Comparison of ENCODE assay signal across 15 cellular contexts in genomic region chr1:213737398-213738040, GRCh38.
DNase-seq lines count a peak whose midpoint lies in the region; ATAC-seq and TF ChIP-seq lines count a peak whose summit lies in the region.
"Had no signal": no experiment of that assay in that cellular context is flagged by ENCODE, and none has a peak within 500 bp of the region (broad histone marks: within the 10 kb centered on the region; RNA-seq: fewer than 3 reads in every experiment).

No MANE protein-coding gene starts in this region.

- peak; percentile 8 for DNase-seq in NCI-H510A treated with DMSO at 0.1 percent for 48 hours (lab: John Stamatoyannopoulos, UW)
- DNase-seq in NCI-H510A (lab: John Stamatoyannopoulos, UW), result no peak
- DNase-seq in left lobe of liver (ENCODE audit: low spot score), result peak; percentile 67
- peak; percentile 37 for DNase-seq in mesendoderm
- no peak for DNase-seq in Peyer's patch
- no peak for DNase-seq in right cardiac atrium
- DNase-seq: 8988T; CD4-positive, alpha-beta memory T cell; DMS153; DMS79; GDM1; HCEC 1CT had no signal

- ATAC-seq in left lobe of liver, result peak; percentile 87
- ATAC-seq in GM21619 (IDR thresholded peaks at IDR 0.05; ENCODE audit: unreplicated experiment), result no peak
- ATAC-seq in right cardiac atrium, result no peak
- ATAC-seq: GM23338 had no signal

- no peak overlapping the region for H3K56ac ChIP-seq in mesendoderm (ENCODE audit: low read length)

- H3K79me2 ChIP-seq in mesendoderm (ENCODE audit: control insufficient read depth, insufficient read depth, low read length), result no peaks in the 10 kb centered on the region

- no peak for TF ChIP-seq POLR2A in Peyer's patch (IDR thresholded peaks at IDR 0.05)

- no peak overlapping the region for H2AK5ac ChIP-seq in mesendoderm (ENCODE audit: low read length)

- H3K27ac ChIP-seq in mesendoderm (ENCODE audit: low read depth, low read length) (no peak overlapping the region), Peyer's patch (no peak overlapping the region), right cardiac atrium (ENCODE audit: low read length) (no peak overlapping the region)
- H3K27ac ChIP-seq: BLaER1 had no signal

- TF ChIP-seq CTCF in Peyer's patch (IDR thresholded peaks at IDR 0.05), result no peak

- no peaks in the 10 kb centered on the region for H3K4me1 ChIP-seq in mesendoderm (ENCODE audit: control insufficient read depth, low read depth, low read length)
- no peaks in the 10 kb centered on the region for H3K4me1 ChIP-seq in Peyer's patch
- no peaks in the 10 kb centered on the region for H3K4me1 ChIP-seq in right cardiac atrium (ENCODE audit: control insufficient read depth, insufficient read depth, low read length)
- H3K4me1 ChIP-seq: BLaER1 had no signal

- H3K9ac ChIP-seq in mesendoderm (ENCODE audit: low read length), result no peak overlapping the region
- H3K9ac ChIP-seq: BLaER1 had no signal

- no CpG with 5 or more reads among the region's 2 CpGs for WGBS in mesendoderm (ENCODE audit: extremely low coverage, insufficient coverage, low lambda C conversion rate)
- 66% methylated on average over 2 of the region's 2 CpGs for whole genome bisulfite sequencing in right cardiac atrium

- H3K79me1 ChIP-seq in mesendoderm (ENCODE audit: low read length), result no peaks in the 10 kb centered on the region

- H3K4me3 ChIP-seq in mesendoderm (ENCODE audit: low read length), result no peak overlapping the region
- no peak overlapping the region for H3K4me3 ChIP-seq in Peyer's patch
- H3K4me3 ChIP-seq in right cardiac atrium (ENCODE audit: low read length), result no peak overlapping the region
- H3K4me3 ChIP-seq: BLaER1, GM23338 had no signal

- H3K18ac ChIP-seq in mesendoderm (ENCODE audit: low read length), result no peak overlapping the region

- H3K27me3 ChIP-seq in mesendoderm (ENCODE audit: insufficient read depth, low read length, poor library complexity), result no peaks in the 10 kb centered on the region
- no peaks in the 10 kb centered on the region for H3K27me3 ChIP-seq in Peyer's patch
- no peaks in the 10 kb centered on the region for H3K27me3 ChIP-seq in right cardiac atrium (ENCODE audit: control insufficient read depth, insufficient read depth)
- H3K27me3 ChIP-seq: BLaER1 had no signal

- no peaks in the 10 kb centered on the region for H3K36me3 ChIP-seq in mesendoderm (ENCODE audit: control insufficient read depth, insufficient read depth, low read length)
- no peaks in the 10 kb centered on the region for H3K36me3 ChIP-seq in Peyer's patch
- H3K36me3 ChIP-seq: BLaER1 had no signal

- H4K5ac ChIP-seq in mesendoderm (ENCODE audit: low read length), result no peak overlapping the region

- no peak overlapping the region for H3K23ac ChIP-seq in mesendoderm (ENCODE audit: low read length)

- intact Hi-C loops in right cardiac atrium (cut with DNase I), result no loop called here

- H4K8ac ChIP-seq in mesendoderm (ENCODE audit: low read depth, low read length), result no peak overlapping the region

- H2BK15ac ChIP-seq in mesendoderm (replicated peaks; ENCODE audit: low read depth), result no peak overlapping the region

- H3K4me2 ChIP-seq in mesendoderm (ENCODE audit: low read length), result no peak overlapping the region
- H3K4me2 ChIP-seq: BLaER1, GM23338 had no signal

- no peak overlapping the region for H2BK120ac ChIP-seq in mesendoderm (ENCODE audit: low read depth, low read length)

- H2BK5ac ChIP-seq in mesendoderm (ENCODE audit: low read length), result no peak overlapping the region

- no peak overlapping the region for H3K4ac ChIP-seq in mesendoderm (ENCODE audit: low read depth, low read length)

- no peaks in the 10 kb centered on the region for H3K9me3 ChIP-seq in Peyer's patch
- H3K9me3 ChIP-seq in right cardiac atrium (ENCODE audit: control insufficient read depth, low read length), result no peaks in the 10 kb centered on the region
- H3K9me3 ChIP-seq: BLaER1 had no signal

Comparison
In these comparisons a context has a peak if more than half of its experiments do, and no peak if none do; other contexts are left out.
1. DNase-seq: peak in NCI-H510A treated with DMSO at 0.1 percent for 48 hours (single experiment), left lobe of liver (single experiment) and mesendoderm (single experiment); none in NCI-H510A (single experiment), Peyer's patch (0 of 3) and right cardiac atrium (0 of 3).